Comparison of ENCODE assay signal across 7 cellular contexts in the genomic region with DNA sequence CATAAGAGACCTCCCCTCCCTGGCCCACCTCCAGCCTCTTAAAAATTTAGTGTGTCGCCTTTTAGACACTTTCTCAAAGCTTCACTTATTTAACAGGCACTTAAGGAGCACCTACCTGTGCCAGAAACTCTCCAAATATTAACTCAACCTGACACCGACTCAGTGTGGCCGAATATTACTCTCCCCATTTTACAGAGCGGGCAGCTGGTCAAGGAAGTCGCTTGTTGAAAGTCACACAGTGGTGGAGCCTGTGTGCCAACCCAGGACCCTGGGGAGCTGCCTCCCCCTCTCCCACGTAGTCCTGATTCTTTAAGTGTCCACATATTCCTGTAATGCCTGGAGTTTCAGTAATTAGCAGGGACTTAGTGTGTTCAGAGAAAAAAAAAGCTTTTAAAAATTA. TPM values are rescaled to one million over a fixed set of nuclear protein-coding genes. Genes with fewer than 3 reads are reported as not detected.
DNase-seq lines count a peak whose midpoint lies in the region; ATAC-seq and TF ChIP-seq lines count a peak whose summit lies in the region.

No MANE protein-coding gene starts in this region.

- no peaks in the 10 kb centered on the region for H3K36me3 Mint-ChIP-seq in HFFc6 (ENCODE audit: low read depth)
- H3K36me3 Mint-ChIP-seq in activated CD4-positive, alpha-beta memory T cell treated with anti-CD3 and anti-CD28 coated beads, Interleukin-2, amount 10 ng/mL, durations not matched to agents 7 days and 5 days (ENCODE audit: low read depth), result no peaks in the 10 kb centered on the region
- no peaks in the 10 kb centered on the region for H3K36me3 Mint-ChIP-seq in stimulated activated memory B cell treated with anti-CD40 and anti-IgM and Interleukin-4, amounts not matched to agents 10 μg/mL and 1 μg/mL and 100 μg/mL, for 72 hours

- H3K4me3 ChIP-seq in iPS-18c (ENCODE audit: insufficient read depth, low read depth, low read length), result peak overlapping the region; percentile 73

- TF ChIP-seq CTCF in HFFc6 (IDR thresholded peaks at IDR 0.05) (no peak), omental fat pad (IDR thresholded peaks at IDR 0.05) (no peak)

- CTCF ChIA-PET in activated CD4-positive, alpha-beta memory T cell treated with anti-CD3 and anti-CD28 coated beads, Interleukin-2, amount 10 ng/mL, durations not matched to agents 7 days and 5 days (lab: Charles Lee), result interaction anchor here (0.9 to 2.3 kb wide), 4 partner anchors 17 to 524 kb away, joined by 3 to 5 read pairs (median 4); a partner anchor contains a TSS

- peaks cover 40% of the 10 kb centered on the region for H3K4me1 Mint-ChIP-seq in HFFc6 (ENCODE audit: low read depth)
- H3K4me1 Mint-ChIP-seq in activated CD4-positive, alpha-beta memory T cell treated with anti-CD3 and anti-CD28 coated beads, Interleukin-2, amount 10 ng/mL, durations not matched to agents 7 days and 5 days, result peaks cover 12% of the 10 kb centered on the region
- peaks cover 50% of the 10 kb centered on the region for H3K4me1 Mint-ChIP-seq in stimulated activated memory B cell treated with anti-CD40 and anti-IgM and Interleukin-4, amounts not matched to agents 10 μg/mL and 1 μg/mL and 100 μg/mL, for 72 hours

- ATAC-seq in stimulated activated memory B cell treated with anti-CD40 and anti-IgM and Interleukin-4, amounts not matched to agents 10 μg/mL and 1 μg/mL and 100 μg/mL, for 72 hours, result no peak
- ATAC-seq in omental fat pad (ENCODE audit: low FRiP score), result no peak
- no peak for ATAC-seq in HG03571 (IDR thresholded peaks at IDR 0.05; ENCODE audit: unreplicated experiment)

- peak overlapping the region; percentile 40; the same call in 1 of the 2 replicates for H3K27ac Mint-ChIP-seq in HFFc6
- H3K27ac Mint-ChIP-seq in activated CD4-positive, alpha-beta memory T cell treated with anti-CD3 and anti-CD28 coated beads, Interleukin-2, amount 10 ng/mL, durations not matched to agents 7 days and 5 days, result no peak overlapping the region
- H3K27ac Mint-ChIP-seq in stimulated activated memory B cell treated with anti-CD40 and anti-IgM and Interleukin-4, amounts not matched to agents 10 μg/mL and 1 μg/mL and 100 μg/mL, for 72 hours, result peak overlapping the region; percentile 92

- POLR2A ChIA-PET in activated CD4-positive, alpha-beta memory T cell treated with anti-CD3 and anti-CD28 coated beads, Interleukin-2, amount 10 ng/mL, durations not matched to agents 7 days and 5 days (lab: Charles Lee), result interaction anchor here (1.6 to 2.3 kb wide), 2 partner anchors 13 to 91 kb away, joined by 6 to 9 read pairs; a partner anchor contains a TSS

- H3K9me3 Mint-ChIP-seq in HFFc6, result no peaks in the 10 kb centered on the region
- H3K9me3 Mint-ChIP-seq in activated CD4-positive, alpha-beta memory T cell treated with anti-CD3 and anti-CD28 coated beads, Interleukin-2, amount 10 ng/mL, durations not matched to agents 7 days and 5 days, result no peaks in the 10 kb centered on the region
- no peaks in the 10 kb centered on the region for H3K9me3 Mint-ChIP-seq in stimulated activated memory B cell treated with anti-CD40 and anti-IgM and Interleukin-4, amounts not matched to agents 10 μg/mL and 1 μg/mL and 100 μg/mL, for 72 hours

- DNase-seq in HFFc6, result no peak
- DNase-seq in activated CD4-positive, alpha-beta memory T cell treated with anti-CD3 and anti-CD28 coated beads, Interleukin-2, amount 10 ng/mL, durations not matched to agents 7 days and 5 days, result no peak
- no peak for DNase-seq in omental fat pad (ENCODE audit: low spot score)
- no peak for DNase-seq in iPS-NIHi7 (ENCODE audit: extremely low spot score)

- no peaks in the 10 kb centered on the region for H3K9me3 ChIP-seq in iPS-18c (ENCODE audit: control insufficient read depth, insufficient read depth, low read length)

- H3K4me3 Mint-ChIP-seq in HFFc6, result peak overlapping the region; percentile 56
- peak overlapping the region; percentile 26 for H3K4me3 Mint-ChIP-seq in activated CD4-positive, alpha-beta memory T cell treated with anti-CD3 and anti-CD28 coated beads, Interleukin-2, amount 10 ng/mL, durations not matched to agents 7 days and 5 days
- H3K4me3 Mint-ChIP-seq in stimulated activated memory B cell treated with anti-CD40 and anti-IgM and Interleukin-4, amounts not matched to agents 10 μg/mL and 1 μg/mL and 100 μg/mL, for 72 hours, result peak overlapping the region; percentile 83

- H3K27me3 Mint-ChIP-seq in HFFc6 (ENCODE audit: insufficient read depth), result peaks cover 11% of the 10 kb centered on the region
- peaks cover 42% of the 10 kb centered on the region for H3K27me3 Mint-ChIP-seq in activated CD4-positive, alpha-beta memory T cell treated with anti-CD3 and anti-CD28 coated beads, Interleukin-2, amount 10 ng/mL, durations not matched to agents 7 days and 5 days
- peaks cover 19% of the 10 kb centered on the region for H3K27me3 Mint-ChIP-seq in stimulated activated memory B cell treated with anti-CD40 and anti-IgM and Interleukin-4, amounts not matched to agents 10 μg/mL and 1 μg/mL and 100 μg/mL, for 72 hours

RNA-seq across cellular contexts. Expression of a gene that starts 1.0 kb away (rescaled TPM):
- 1 to 10 TPM; 4.7 to 8.0 (median 5.3) TPM for total RNA-seq in HFFc6 (2021; fragmentation: NEBNext Ultra II Directional; extraction: Animal tissue kit (Norgen Biotek cat#: 25700))
- total RNA-seq in activated CD4-positive, alpha-beta memory T cell treated with anti-CD3 and anti-CD28 coated beads, Interleukin-2, amount 10 ng/mL, durations not matched to agents 7 days and 5 days, result 1 to 10 TPM in 1 of 2 experiments, under 1 TPM in 1; 0.76 to 1.3 TPM
- total RNA-seq in omental fat pad, result 10 to 100 TPM; 10.4 to 42.7 (median 18.9) TPM

Comparison
In these comparisons a context has a peak if more than half of its experiments do, and no peak if none do; other contexts are left out.
1. H3K4me3 Mint-ChIP-seq: peak in every context shown above with its lines; median percentile 83 in stimulated activated memory B cell treated with anti-CD40 and anti-IgM and Interleukin-4, amounts not matched to agents 10 μg/mL and 1 μg/mL and 100 μg/mL, for 72 hours; 56 in HFFc6; 26 in activated CD4-positive, alpha-beta memory T cell treated with anti-CD3 and anti-CD28 coated beads, Interleukin-2, amount 10 ng/mL, durations not matched to agents 7 days and 5 days.